In the genomic region with DNA sequence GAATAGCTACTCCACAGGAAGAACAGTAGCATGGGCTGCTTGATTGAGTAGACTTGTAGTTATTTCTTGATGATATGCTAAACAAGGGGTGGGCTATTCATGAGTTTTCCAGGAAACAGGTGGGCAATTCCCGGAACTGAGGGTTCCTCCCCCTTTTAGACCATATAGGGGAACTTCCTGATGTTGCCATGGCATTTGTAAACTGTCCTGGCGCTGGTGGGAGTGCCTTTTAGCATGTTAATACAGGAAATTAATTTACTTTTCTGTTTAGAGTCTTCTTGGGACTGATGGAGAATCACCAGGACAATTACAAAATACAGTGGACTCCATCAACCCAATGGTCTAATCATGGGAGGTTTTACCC, we compare ENCODE assay signal across 29 cellular contexts. TPM values are rescaled to one million over a fixed set of nuclear protein-coding genes. Genes with fewer than 3 reads are reported as not detected.
"Had no signal": no experiment of that assay in that cellular context is flagged by ENCODE, and none has a peak within 500 bp of the region (broad histone marks: within the 10 kb centered on the region; RNA-seq: fewer than 3 reads in every experiment).

No MANE protein-coding gene starts in this region.

- H3K4me3 ChIP-seq: esophagus squamous epithelium, heart right ventricle, pancreas, prostate gland, skin epidermis, suprapubic skin, tibial artery had no signal

- ATAC-seq: heart right ventricle; naive thymus-derived CD4-positive, alpha-beta T cell; pancreas; sciatic nerve; stimulated activated memory B cell treated with anti-CD40 and anti-IgM and Interleukin-4, amounts not matched to agents 10 μg/mL and 1 μg/mL and 100 μg/mL, for 72 hours; stimulated activated naive CD8-positive, alpha-beta T cell treated with anti-CD3 and anti-CD28 coated beads, Interleukin-15, amount 100 ng/mL, for 72 hours had no signal

- DNase-seq: activated B cell treated with CpG ODN at 0.5 μM for 24 hours; activated CD8-positive, alpha-beta memory T cell treated with anti-CD3 and anti-CD28 coated beads, Interleukin-2, amount 50 U/mL, for 4 hours; activated gamma-delta T cell; activated naive CD4-positive, alpha-beta T cell treated with anti-CD3 and anti-CD28 coated beads, Interleukin-2, amount 10 ng/mL, durations not matched to agents 7 days and 5 days; activated T-cell treated with anti-CD3 and anti-CD28 coated beads, Interleukin-2, amount 50 U/mL, for 1 hour; amygdala; caudate nucleus; esophagus squamous epithelium; foreskin melanocyte; heart right ventricle; midbrain; naive thymus-derived CD4-positive, alpha-beta T cell; nucleus accumbens; pancreas; retina; stimulated activated CD4-positive, alpha-beta T cell treated with anti-CD3 and anti-CD28 coated beads, Interleukin-12 subunit alpha, Interleukin-12 subunit beta, amount 100 ng/mL, for 4 hours; stimulated activated CD4-positive, alpha-beta T cell treated with anti-CD3 and anti-CD28 coated beads, Interleukin-4, amount 100 ng/mL, for 4 hours; stimulated activated CD8-positive, alpha-beta memory T cell treated with anti-CD3 and anti-CD28 coated beads, Interleukin-4, amount 100 ng/mL, for 48 hours; stimulated activated naive CD8-positive, alpha-beta T cell treated with anti-CD3 and anti-CD28 coated beads, Interleukin-15, amount 100 ng/mL, for 72 hours; T-helper 9 cell; tibial artery had no signal

- H3K36me3 ChIP-seq: esophagus squamous epithelium, heart right ventricle, pancreas, prostate gland, suprapubic skin, tibial artery had no signal

- H3K4me1 ChIP-seq: heart right ventricle, pancreas, prostate gland, tibial artery had no signal

- H3K27me3 ChIP-seq: esophagus squamous epithelium, pancreas, suprapubic skin, tibial artery had no signal

- H3K9me3 ChIP-seq: esophagus squamous epithelium, heart right ventricle, pancreas, prostate gland, suprapubic skin, tibial artery had no signal

- H3K27ac ChIP-seq: heart right ventricle, pancreas, prostate gland, suprapubic skin, tibial artery had no signal

RNA-seq across cellular contexts. Expression of a gene that starts 22.7 kb away (rescaled TPM):
- total RNA-seq: activated B cell treated with CpG ODN at 0.5 μM for 24 hours; chondrocyte; glomerular endothelial cell; heart right ventricle; sciatic nerve; T-helper 1 cell treated with Interleukin-12 subunit alpha and Interleukin-12 subunit beta and Interleukin-4 antibody, amounts not matched to agents 30 ng/mL and 1 ng/mL, for 36 hours had no signal
- polyA plus RNA-seq: heart right ventricle; naive thymus-derived CD4-positive, alpha-beta T cell; pancreas had no signal
